ENCODE assay signal across 1 cellular context in the genomic region with DNA sequence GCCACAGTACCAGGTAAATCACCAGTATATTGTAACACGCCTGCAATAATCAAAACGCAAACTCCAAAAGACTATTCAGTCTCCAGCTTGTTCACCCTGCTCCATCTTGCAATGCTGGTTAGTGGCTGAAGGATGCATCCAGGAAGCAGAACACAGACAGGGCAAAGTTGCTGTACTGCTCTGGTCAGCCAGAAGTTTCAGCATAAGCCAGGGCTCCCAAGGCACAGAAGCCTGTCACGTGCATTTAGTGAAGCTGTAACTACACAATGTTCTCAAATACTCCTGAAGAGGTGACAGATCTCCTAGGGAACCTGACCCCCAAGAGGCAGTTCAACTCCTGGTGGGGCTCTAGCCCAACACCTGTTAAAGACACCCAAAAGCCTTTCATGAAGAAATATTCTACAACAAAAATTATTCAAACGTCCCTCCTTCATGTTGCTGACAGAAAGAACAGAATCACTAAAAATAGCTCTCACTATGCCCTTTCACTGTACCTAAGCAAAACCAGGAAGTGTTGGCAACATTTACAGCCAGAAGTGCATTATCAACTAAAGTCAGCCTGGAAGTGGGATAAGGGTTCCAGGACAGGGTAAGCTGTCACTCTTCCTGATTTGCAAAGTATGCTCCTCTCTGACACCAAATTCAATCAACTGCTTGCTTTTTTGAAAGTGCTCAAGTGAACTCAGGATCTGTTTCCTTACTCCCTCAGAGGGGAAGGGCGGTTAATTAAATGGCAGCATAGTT.
TF ChIP-seq lines count a peak whose summit lies in the region.

No MANE protein-coding gene starts in this region.

TF ChIP-seq in K562, 482 proteins besides CTCF, POLR2A, EP300 and RAD21 (continued from another document):
- TF ChIP-seq, protein P1, sequence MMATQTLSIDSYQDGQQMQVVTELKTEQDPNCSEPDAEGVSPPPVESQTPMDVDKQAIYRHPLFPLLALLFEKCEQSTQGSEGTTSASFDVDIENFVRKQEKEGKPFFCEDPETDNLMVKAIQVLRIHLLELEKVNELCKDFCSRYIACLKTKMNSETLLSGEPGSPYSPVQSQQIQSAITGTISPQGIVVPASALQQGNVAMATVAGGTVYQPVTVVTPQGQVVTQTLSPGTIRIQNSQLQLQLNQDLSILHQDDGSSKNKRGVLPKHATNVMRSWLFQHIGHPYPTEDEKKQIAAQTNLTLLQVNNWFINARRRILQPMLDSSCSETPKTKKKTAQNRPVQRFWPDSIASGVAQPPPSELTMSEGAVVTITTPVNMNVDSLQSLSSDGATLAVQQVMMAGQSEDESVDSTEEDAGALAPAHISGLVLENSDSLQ (IDR thresholded peaks at IDR 0.05), result peak; percentile 76
- peak; percentile 56 for TF ChIP-seq ELF1 (tag; IDR thresholded peaks at IDR 0.05)
- TF ChIP-seq MEIS2 (IDR thresholded peaks at IDR 0.05; ENCODE audit: partially characterized antibody), result peak; percentile 16
- TF ChIP-seq, protein P2, sequence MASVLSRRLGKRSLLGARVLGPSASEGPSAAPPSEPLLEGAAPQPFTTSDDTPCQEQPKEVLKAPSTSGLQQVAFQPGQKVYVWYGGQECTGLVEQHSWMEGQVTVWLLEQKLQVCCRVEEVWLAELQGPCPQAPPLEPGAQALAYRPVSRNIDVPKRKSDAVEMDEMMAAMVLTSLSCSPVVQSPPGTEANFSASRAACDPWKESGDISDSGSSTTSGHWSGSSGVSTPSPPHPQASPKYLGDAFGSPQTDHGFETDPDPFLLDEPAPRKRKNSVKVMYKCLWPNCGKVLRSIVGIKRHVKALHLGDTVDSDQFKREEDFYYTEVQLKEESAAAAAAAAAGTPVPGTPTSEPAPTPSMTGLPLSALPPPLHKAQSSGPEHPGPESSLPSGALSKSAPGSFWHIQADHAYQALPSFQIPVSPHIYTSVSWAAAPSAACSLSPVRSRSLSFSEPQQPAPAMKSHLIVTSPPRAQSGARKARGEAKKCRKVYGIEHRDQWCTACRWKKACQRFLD (CRISPR knock-in tag; IDR thresholded peaks at IDR 0.05), result no peak
- TF ChIP-seq NFATC3 (IDR thresholded peaks at IDR 0.05), result no peak
TF ChIP-seq in K562: peak in this region for 4.
